Comparison of ENCODE assay signal across 11 cellular contexts in the genomic region with DNA sequence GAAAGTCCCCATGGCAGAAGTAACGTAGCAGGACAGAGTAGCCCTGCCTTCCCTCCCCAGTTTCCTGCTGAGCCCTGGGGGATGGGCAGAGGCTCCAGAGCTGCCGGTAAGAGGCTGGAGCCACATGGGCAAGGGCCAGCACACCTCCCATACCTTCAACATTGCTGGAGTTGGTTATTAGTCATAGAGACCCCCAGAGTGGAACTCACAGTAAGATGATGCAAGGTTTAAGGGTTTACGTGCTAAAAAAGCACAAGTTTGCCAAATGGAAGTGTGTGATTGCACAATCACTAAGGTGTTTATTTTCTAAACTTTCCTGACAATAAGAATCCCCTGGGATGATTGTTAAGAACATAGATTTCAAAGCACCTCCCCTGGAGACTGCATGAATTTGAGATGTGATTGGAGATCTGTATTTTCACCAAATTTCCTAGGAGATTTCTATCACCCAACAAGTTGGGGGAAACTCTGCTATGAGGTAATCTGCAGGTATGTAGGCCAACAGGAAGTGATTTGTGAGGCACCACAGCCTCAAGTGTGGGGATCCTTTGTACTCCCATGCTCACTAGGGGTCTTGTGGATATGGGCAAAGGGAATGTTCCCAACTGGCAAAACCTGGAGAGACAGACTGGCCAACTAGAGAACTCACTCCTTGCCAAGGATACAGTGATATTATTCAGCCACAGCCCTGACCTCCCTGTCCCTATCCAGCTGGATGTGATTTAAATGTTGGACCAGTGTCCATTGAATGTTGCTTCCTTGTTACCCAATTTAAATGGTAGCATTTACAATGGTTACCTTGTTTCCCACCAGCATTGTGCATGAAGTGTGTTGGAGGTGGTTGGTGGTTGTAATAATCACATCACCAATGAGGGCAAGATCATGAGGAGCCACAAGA. TPM values are rescaled to one million over a fixed set of nuclear protein-coding genes. Genes with fewer than 3 reads are reported as not detected.
DNase-seq lines count a peak whose midpoint lies in the region; ATAC-seq and TF ChIP-seq lines count a peak whose summit lies in the region.
"Had no signal": no experiment of that assay in that cellular context is flagged by ENCODE, and none has a peak within 500 bp of the region (broad histone marks: within the 10 kb centered on the region; RNA-seq: fewer than 3 reads in every experiment).

No MANE protein-coding gene starts in this region.

- H3K4me3 Mint-ChIP-seq in endodermal cell (no peak overlapping the region), glutamatergic neuron (ENCODE audit: unreplicated experiment) (no peak overlapping the region)

- in situ Hi-C loops in Panc1 (cut with HindIII; ENCODE audit: low pct_unique_long_range_greater_than_20kb, low sequenced_read_pairs) = no loop called here

- no peak overlapping the region for H2AFZ ChIP-seq in neuronal stem cell (ENCODE audit: low read length)

- no peak overlapping the region for H4K8ac ChIP-seq in neuronal stem cell (ENCODE audit: low read depth, low read length)

- H3K18ac ChIP-seq in neuronal stem cell (ENCODE audit: low read length) = no peak overlapping the region

- no peak overlapping the region for H3K4me2 ChIP-seq in neuronal stem cell (ENCODE audit: insufficient read depth, low read length, poor library complexity, severe bottlenecking)

- H3K9me3 Mint-ChIP-seq in endodermal cell = no peaks in the 10 kb centered on the region
- no peaks in the 10 kb centered on the region for H3K9me3 Mint-ChIP-seq in glutamatergic neuron (ENCODE audit: unreplicated experiment)

- peak overlapping the region; percentile 5 for H2BK15ac ChIP-seq in neuronal stem cell (ENCODE audit: low read length)

- intact Hi-C loops in Panc1 (cut with micrococcal nuclease; ENCODE audit: unreplicated experiment) = no loop called here

- H3K27ac Mint-ChIP-seq in endodermal cell (peak overlapping the region; percentile 61), glutamatergic neuron (ENCODE audit: unreplicated experiment) (no peak overlapping the region)

- no peak for ATAC-seq in Panc1

- H3K79me1 ChIP-seq in neuronal stem cell (ENCODE audit: low read depth, low read length) = no peaks in the 10 kb centered on the region

- H3K14ac ChIP-seq in neuronal stem cell (ENCODE audit: low read length) = no peak overlapping the region

- no TSS peak for BruUV-seq in Panc1 (replicated peaks; lab: Mats Ljungman, UMichigan)

- DNase-seq in AG10803 (ENCODE audit: low read depth) = peak; percentile 75
- no peak for DNase-seq in Panc1 (ENCODE audit: low read depth, low spot score)
- peak; percentile 64 for DNase-seq in endodermal cell
- DNase-seq in neuronal stem cell (ENCODE audit: low spot score) = no peak
- no peak for DNase-seq in NCI-H510A (lab: John Stamatoyannopoulos, UW)
- DNase-seq in ecto neural progenitor cell (ENCODE audit: low spot score) = no peak
- no peak for DNase-seq in glutamatergic neuron
- no peak for DNase-seq in DMS53 treated with DMSO at 0.1 percent for 48 hours (lab: John Stamatoyannopoulos, UW; ENCODE audit: unreplicated experiment)
- DNase-seq: amygdala, DND-41, NCI-H2227 treated with DMSO at 0.1 percent for 48 hours had no signal

- H3K27me3 ChIP-seq in Panc1 (ENCODE audit: control insufficient read depth, insufficient read depth, low read length) (no peaks in the 10 kb centered on the region), endodermal cell (ENCODE audit: control insufficient read depth, insufficient read depth, low read length, poor library complexity, severe bottlenecking) (no peaks in the 10 kb centered on the region), neuronal stem cell (ENCODE audit: control insufficient read depth in 3 of 3, insufficient read depth in 3 of 3, low read depth in 1 of 3, low read length in 3 of 3) (no peaks in the 10 kb centered on the region)

- no peak for TF ChIP-seq CTCF in AG10803 (conservative IDR thresholded peaks at IDR 0.05; ENCODE audit: low read length)
- no peak for TF ChIP-seq CTCF in Panc1 (IDR thresholded peaks at IDR 0.05)
- no peak for TF ChIP-seq CTCF in endodermal cell (conservative IDR thresholded peaks at IDR 0.05)
- no peak for TF ChIP-seq CTCF in glutamatergic neuron (IDR thresholded peaks at IDR 0.05; ENCODE audit: partially characterized antibody, unreplicated experiment)

- no peak overlapping the region for H2AK5ac ChIP-seq in neuronal stem cell (ENCODE audit: low read depth, low read length)

- H3K9ac ChIP-seq in endodermal cell (ENCODE audit: extremely low read depth, low read length, poor library complexity, severe bottlenecking) (no peak overlapping the region), neuronal stem cell (ENCODE audit: low read depth, low read length, poor library complexity) (no peak overlapping the region)

- no peak overlapping the region for H2BK120ac ChIP-seq in neuronal stem cell (ENCODE audit: low read depth, low read length)

- H3K23ac ChIP-seq in neuronal stem cell (ENCODE audit: low read depth, low read length, poor library complexity) = no peak overlapping the region

- H3K9me3 ChIP-seq in Panc1 (ENCODE audit: control insufficient read depth, insufficient read depth, low read depth, low read length) (no peaks in the 10 kb centered on the region), endodermal cell (ENCODE audit: control insufficient read depth, low read length) (no peaks in the 10 kb centered on the region), neuronal stem cell (replicated peaks in 1 of 2; ENCODE audit: control insufficient read depth in 2 of 2, insufficient read depth in 1 of 2, low read depth in 1 of 2, low read length in 2 of 2) (no peaks in the 10 kb centered on the region)

- no peak overlapping the region for H2BK5ac ChIP-seq in neuronal stem cell (ENCODE audit: low read length)

- no peak overlapping the region for H2BK12ac ChIP-seq in neuronal stem cell (ENCODE audit: low read length)

- H3K4me1 Mint-ChIP-seq in endodermal cell (peaks cover 35% of the 10 kb centered on the region), glutamatergic neuron (ENCODE audit: low read depth, unreplicated experiment) (no peaks in the 10 kb centered on the region)

- WGBS in endodermal cell (ENCODE audit: insufficient coverage in 1 of 2, insufficient read length in 1 of 2), 2 experiments = 76% methylated on average over 3 of the region's 3 CpGs; no CpG with 5 or more reads in 1 of the 2 experiments
- WGBS in neuronal stem cell (ENCODE audit: extremely low coverage in 2 of 2, insufficient read length in 2 of 2, insufficient replicate concordance in 1 of 2), 2 donors = no CpG with 5 or more reads among the region's 3 CpGs

- no peak overlapping the region for H3K4ac ChIP-seq in neuronal stem cell (ENCODE audit: low read length)

- peaks cover 41% of the 10 kb centered on the region for H3K4me1 ChIP-seq in Panc1 (ENCODE audit: control insufficient read depth, insufficient read depth, low read length)
- H3K4me1 ChIP-seq in endodermal cell (ENCODE audit: control insufficient read depth, insufficient read depth, low read length) = peaks cover 15% of the 10 kb centered on the region
- peaks cover 26% of the 10 kb centered on the region in 2 donors for H3K4me1 ChIP-seq in neuronal stem cell (ENCODE audit: control insufficient read depth in 2 of 2, insufficient read depth in 1 of 2, low read depth in 1 of 2, low read length in 2 of 2)

- H3K36me3 ChIP-seq in Panc1 (ENCODE audit: control insufficient read depth, insufficient read depth, low read length) (no peaks in the 10 kb centered on the region), endodermal cell (ENCODE audit: control insufficient read depth, insufficient read depth, low read length) (no peaks in the 10 kb centered on the region), neuronal stem cell (replicated peaks in 1 of 2; ENCODE audit: control insufficient read depth in 2 of 2, insufficient read depth in 2 of 2, low read length in 2 of 2) (no peaks in the 10 kb centered on the region)

- H3K4me3 ChIP-seq in AG10803 (ENCODE audit: low read length) (no peak overlapping the region), Panc1 (ENCODE audit: low read depth in 2 of 2, low read length in 2 of 2) (no peak overlapping the region), endodermal cell (ENCODE audit: low read length) (no peak overlapping the region), neuronal stem cell (ENCODE audit: low read length in 2 of 2) (no peak overlapping the region)

- CTCF ChIA-PET in Panc1 (lab: Charles Lee) = no interaction called here

- H3K27me3 Mint-ChIP-seq in endodermal cell (ENCODE audit: insufficient read depth) = no peaks in the 10 kb centered on the region
- no peaks in the 10 kb centered on the region for H3K27me3 Mint-ChIP-seq in glutamatergic neuron (ENCODE audit: unreplicated experiment)

- H3K27ac ChIP-seq in Panc1 (ENCODE audit: low read length) = peak overlapping the region; percentile 77
- no peak overlapping the region for H3K27ac ChIP-seq in endodermal cell (ENCODE audit: low read depth, low read length)
- no peak overlapping the region for H3K27ac ChIP-seq in neuronal stem cell (replicated peaks; ENCODE audit: low read length)

- POLR2A ChIA-PET in Panc1 (lab: Charles Lee) = no interaction called here

- no peaks in the 10 kb centered on the region for H3K36me3 Mint-ChIP-seq in endodermal cell (ENCODE audit: low read depth)
- no peaks in the 10 kb centered on the region for H3K36me3 Mint-ChIP-seq in glutamatergic neuron (ENCODE audit: unreplicated experiment)

- H4K91ac ChIP-seq in neuronal stem cell (ENCODE audit: low read depth, low read length, poor library complexity) = no peak overlapping the region

RNA-seq across cellular contexts. Expression of gene CSF1, which starts 37.1 kb away (rescaled TPM):
- 217 TPM for total RNA-seq in Panc1 (2021; ENCODE audit: unreplicated experiment)
- polyA plus RNA-seq in Panc1 (2012; ENCODE audit: insufficient read length) = 109 TPM
- total RNA-seq in endodermal cell = 1 to 10 TPM; 1.0 to 2.1 TPM
- polyA plus RNA-seq in endodermal cell (2013, experiment 1 of 2) = 8.3 TPM
- 7.3 TPM for polyA plus RNA-seq in endodermal cell (2013, experiment 2 of 2)
- 4.5 TPM for polyA plus RNA-seq in neuronal stem cell (2013, experiment 1 of 2)
- polyA plus RNA-seq in neuronal stem cell (2013, experiment 2 of 2) = 4.4 TPM
- total RNA-seq in glutamatergic neuron (ENCODE audit: unreplicated experiment) = 0.59 TPM

Comparison
In these comparisons a context has a peak if more than half of its experiments do, and no peak if none do; other contexts are left out.
1. DNase-seq: peak in AG10803 (single experiment) and endodermal cell (single experiment); none in Panc1 (single experiment), neuronal stem cell (single experiment), NCI-H510A (single experiment), ecto neural progenitor cell (single experiment), glutamatergic neuron (single experiment) and DMS53 treated with DMSO at 0.1 percent for 48 hours (single experiment).
2. RNA of gene CSF1, which starts 37.1 kb away (total RNA-seq): 217 TPM in Panc1 (single experiment); 1.0 to 2.1 TPM in endodermal cell and 0.59 TPM in glutamatergic neuron (single experiment); every median in the first group is over 10 times any median in the second.